ENCODE assay signal across 9 cellular contexts in genomic region chr17:40418428-40418706, GRCh38. TPM values are rescaled to one million over a fixed set of nuclear protein-coding genes. Genes with fewer than 3 reads are reported as not detected.
DNase-seq lines count a peak whose midpoint lies in the region; ATAC-seq and TF ChIP-seq lines count a peak whose summit lies in the region.
"Had no signal": no experiment of that assay in that cellular context is flagged by ENCODE, and none has a peak within 500 bp of the region (broad histone marks: within the 10 kb centered on the region; RNA-seq: fewer than 3 reads in every experiment).

No MANE protein-coding gene starts in this region.

- no peak for TF ChIP-seq CTCF in HL-60 (IDR thresholded peaks at IDR 0.05; ENCODE audit: insufficient read depth, low read length)

- H3K27ac Mint-ChIP-seq in activated naive CD4-positive, alpha-beta T cell treated with anti-CD3 and anti-CD28 coated beads, Interleukin-2, amount 50 U/mL, for 72 hours = peak overlapping the region; percentile 90 to 96

- no peak for ATAC-seq in activated naive CD4-positive, alpha-beta T cell treated with anti-CD3 and anti-CD28 coated beads, Interleukin-2, amount 50 U/mL, for 72 hours
- ATAC-seq in stimulated activated naive CD8-positive, alpha-beta T cell treated with anti-CD3 and anti-CD28 coated beads, Interleukin-15, Interleukin-2, amounts not matched to agents 100 U/mL and 50 U/mL, for 24 hours = no peak
- no peak for ATAC-seq in GM21737 (IDR thresholded peaks at IDR 0.05; ENCODE audit: unreplicated experiment)

- peak overlapping the region; percentile 79; the same call in 1 of the 2 replicates for H3K9ac ChIP-seq in iPS-20b (ENCODE audit: low read depth, low read length)

- no peaks in the 10 kb centered on the region for H3K9me3 Mint-ChIP-seq in activated naive CD4-positive, alpha-beta T cell treated with anti-CD3 and anti-CD28 coated beads, Interleukin-2, amount 50 U/mL, for 72 hours

- peaks cover 25% of the 10 kb centered on the region in 2 donors for H3K36me3 Mint-ChIP-seq in activated naive CD4-positive, alpha-beta T cell treated with anti-CD3 and anti-CD28 coated beads, Interleukin-2, amount 50 U/mL, for 72 hours

- peaks cover 20% of the 10 kb centered on the region for H3K4me1 ChIP-seq in iPS-20b (ENCODE audit: insufficient read depth, low read length)

- no peaks in the 10 kb centered on the region for H3K9me3 ChIP-seq in iPS-20b (ENCODE audit: insufficient read depth, low read depth, low read length)

- H3K36me3 ChIP-seq in iPS-20b (ENCODE audit: insufficient read depth, low read depth, low read length) = peaks cover 35% of the 10 kb centered on the region

- H3K27me3 ChIP-seq in HL-60 (ENCODE audit: insufficient read depth, poor library complexity, severe bottlenecking) (no peaks in the 10 kb centered on the region), iPS-20b (ENCODE audit: insufficient read depth, low read length) (no peaks in the 10 kb centered on the region)

- H3K27ac ChIP-seq in HL-60 (replicated peaks) = peak overlapping the region; percentile 49
- H3K27ac ChIP-seq in iPS-20b (ENCODE audit: low read length) = peak overlapping the region; percentile 28

- peak overlapping the region; percentile 31 for H3K4me3 ChIP-seq in HL-60 (replicated peaks; ENCODE audit: insufficient read depth, low read length)
- peak overlapping the region; percentile 72 for H3K4me3 ChIP-seq in iPS-20b (ENCODE audit: low read length)

- no peak for DNase-seq in HL-60 (ENCODE audit: low read depth in 1 of 2, low spot score in 1 of 2)
- no peak for DNase-seq in activated naive CD4-positive, alpha-beta T cell treated with anti-CD3 and anti-CD28 coated beads, Interleukin-2, amount 50 U/mL, for 72 hours (ENCODE audit: low spot score in 2 of 2)
- peak; percentile 25 for DNase-seq in stimulated activated naive CD8-positive, alpha-beta T cell treated with anti-CD3 and anti-CD28 coated beads, Interleukin-15, Interleukin-2, amounts not matched to agents 100 U/mL and 50 U/mL, for 24 hours
- DNase-seq in NCI-H1436 (lab: John Stamatoyannopoulos, UW) = no peak
- DNase-seq in GDM1 (lab: John Stamatoyannopoulos, UW) = no peak
- DNase-seq in dermis blood vessel endothelial cell = no peak

RNA-seq across cellular contexts. Expression of gene TOP2A, which starts 0.7 kb away (rescaled TPM):
- total RNA-seq in activated naive CD4-positive, alpha-beta T cell treated with anti-CD3 and anti-CD28 coated beads, Interleukin-2, amount 50 U/mL, for 72 hours = 100 to 1,000 TPM; 283 to 508 TPM
- total RNA-seq in dermis blood vessel endothelial cell = 39.3 and 152 TPM in 2 replicates

RNA-seq across cellular contexts. Expression of gene IGFBP4, which starts 24.9 kb away (rescaled TPM):
- 10 to 100 TPM in 1 of 2 donors, 1 to 10 TPM in 1; 8.4 to 85.1 TPM for total RNA-seq in activated naive CD4-positive, alpha-beta T cell treated with anti-CD3 and anti-CD28 coated beads, Interleukin-2, amount 50 U/mL, for 72 hours
- 375 and 706 TPM in 2 replicates for total RNA-seq in dermis blood vessel endothelial cell

RNA-seq across cellular contexts. Expression of gene GJD3, which starts 53.8 kb away (rescaled TPM):
- not detected for total RNA-seq in activated naive CD4-positive, alpha-beta T cell treated with anti-CD3 and anti-CD28 coated beads, Interleukin-2, amount 50 U/mL, for 72 hours
- 3.7 and 4.3 TPM in 2 replicates for total RNA-seq in dermis blood vessel endothelial cell
- total RNA-seq: temporal lobe had no signal
